Comparison of ENCODE assay signal across 8 cellular contexts in the genomic region with DNA sequence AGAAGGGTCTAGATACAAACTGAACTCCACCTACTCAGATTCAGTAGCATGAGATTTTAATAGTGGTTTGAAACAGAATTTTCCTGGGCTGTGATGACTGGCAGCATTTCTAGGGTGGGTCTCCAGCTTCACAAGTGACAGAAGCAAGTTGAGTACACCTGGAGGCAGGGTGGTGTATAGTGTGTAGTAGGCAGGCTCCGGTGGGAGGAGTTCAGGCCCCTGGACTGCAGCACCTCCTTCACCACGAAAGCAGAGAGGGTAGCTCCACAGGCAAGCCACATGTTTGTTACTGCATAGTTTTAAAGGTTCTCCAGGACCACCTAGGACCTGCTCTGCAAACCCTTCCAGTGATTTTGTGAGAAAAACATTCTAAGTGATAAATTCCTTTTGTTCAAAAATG.
"Had no signal": no experiment of that assay in that cellular context is flagged by ENCODE, and none has a peak within 500 bp of the region (broad histone marks: within the 10 kb centered on the region; RNA-seq: fewer than 3 reads in every experiment).

No MANE protein-coding gene starts in this region.

- H3K36me3 ChIP-seq: HAP-1 had no signal

- H3K4me3 Mint-ChIP-seq: HFFc6 had no signal

- ATAC-seq: HCT116, K562 had no signal

- H3K9me3 Mint-ChIP-seq: HFFc6 had no signal

- DNase-seq: GOT3, H7, HFFc6, IMR-90, KG1 had no signal

- H3K4me3 ChIP-seq: HAP-1, K562 had no signal

- H3K4me1 ChIP-seq: HAP-1 had no signal

- H3K27ac Mint-ChIP-seq: HFFc6 had no signal

- H3K9me3 ChIP-seq: HAP-1 had no signal
